Comparison of ENCODE assay signal across 16 cellular contexts in genomic region chr13:47831265-47831664, GRCh38.
"Had no signal": no experiment of that assay in that cellular context is flagged by ENCODE, and none has a peak within 500 bp of the region (broad histone marks: within the 10 kb centered on the region; RNA-seq: fewer than 3 reads in every experiment).

No MANE protein-coding gene starts in this region.

- DNase-seq: activated CD4-positive, alpha-beta T cell treated with anti-CD3 and anti-CD28 coated beads, Interleukin-2, amount 50 U/mL, for 1 hour; activated CD8-positive, alpha-beta memory T cell treated with anti-CD3 and anti-CD28 coated beads for 24 hours; activated naive CD8-positive, alpha-beta T cell treated with anti-CD3 and anti-CD28 coated beads, Interleukin-2, amount 10 ng/mL, durations not matched to agents 7 days and 5 days; left lung; naive thymus-derived CD8-positive, alpha-beta T cell; retina; stimulated activated CD4-positive, alpha-beta T cell treated with anti-CD3 and anti-CD28 coated beads, Interleukin-15, amount 100 ng/mL, for 24 hours; stimulated activated CD4-positive, alpha-beta T cell treated with anti-CD3 and anti-CD28 coated beads, Interleukin-4, amount 100 ng/mL, for 24 hours; stimulated activated naive CD8-positive, alpha-beta T cell treated with anti-CD3 and anti-CD28 coated beads, Interleukin-15, Interleukin-2, amounts not matched to agents 100 U/mL and 50 U/mL, for 24 hours; T-helper 1 cell; T1000 had no signal

- H3K9me3 ChIP-seq: ascending aorta, left lung, neutrophil had no signal

- H3K4me1 ChIP-seq: ascending aorta, left lung, parathyroid adenoma had no signal

- H3K27me3 ChIP-seq: ascending aorta, cardiac muscle cell, left lung, neutrophil had no signal

- H3K27ac ChIP-seq: ascending aorta, cardiac muscle cell, left lung, neutrophil, parathyroid adenoma, skin epidermis had no signal

- H3K4me3 ChIP-seq: ascending aorta, cardiac muscle cell, left lung, skin epidermis had no signal

- H3K36me3 ChIP-seq: ascending aorta, cardiac muscle cell, left lung, neutrophil had no signal
